In genomic region chr20:54290636-54291035, GRCh38 we compare ENCODE assay signal across 33 cellular contexts.
"Had no signal": no experiment of that assay in that cellular context is flagged by ENCODE, and none has a peak within 500 bp of the region (broad histone marks: within the 10 kb centered on the region; RNA-seq: fewer than 3 reads in every experiment).

No MANE protein-coding gene starts in this region.

- H3K27ac ChIP-seq: brain microvascular endothelial cell, heart left ventricle, parathyroid adenoma, psoas muscle, sigmoid colon, uterus had no signal

- H3K27me3 ChIP-seq: brain microvascular endothelial cell, sigmoid colon, uterus had no signal

- H3K4me3 Mint-ChIP-seq: activated B cell treated with CpG ODN at 0.5 μM for 24 hours; activated T-helper 1 cell treated with anti-CD3 and anti-CD28 coated beads, Interleukin-12 subunit alpha, Interleukin-12 subunit beta, Interleukin-2, Interleukin-4 antibody, amounts not matched to agents 30 ng/mL and 10 ng/mL and 1 ng/mL, durations not matched to agents 14 hours and 24 hours and 36 hours; endodermal cell; immature natural killer cell; mesothelial cell of epicardium; nephron progenitor cell; stimulated activated memory B cell treated with anti-CD40 and anti-IgM and Interleukin-4, amounts not matched to agents 10 μg/mL and 1 μg/mL and 100 μg/mL, for 72 hours; stimulated activated naive CD8-positive, alpha-beta T cell treated with anti-CD3 and anti-CD28 coated beads, Interleukin-15, amount 100 ng/mL, for 72 hours; T-helper 1 cell treated with Interleukin-12 subunit alpha and Interleukin-12 subunit beta and Interleukin-4 antibody, amounts not matched to agents 30 μg/mL and 1 μg/mL, for 36 hours; type B pancreatic cell had no signal

- H3K9me3 Mint-ChIP-seq: activated B cell treated with CpG ODN at 0.5 μM for 24 hours; endodermal cell; mesothelial cell of epicardium; naive B cell; nephron progenitor cell; stimulated activated memory B cell treated with anti-CD40 and anti-IgM and Interleukin-4, amounts not matched to agents 10 μg/mL and 1 μg/mL and 100 μg/mL, for 72 hours; T-helper 1 cell treated with Interleukin-12 subunit alpha and Interleukin-12 subunit beta and Interleukin-4 antibody, amounts not matched to agents 30 μg/mL and 1 μg/mL, for 36 hours; type B pancreatic cell had no signal

- H3K9me3 ChIP-seq: heart left ventricle, psoas muscle, sigmoid colon, uterus had no signal

- H3K4me3 ChIP-seq: heart left ventricle, psoas muscle, sigmoid colon, uterus had no signal

- H3K4me1 ChIP-seq: parathyroid adenoma, psoas muscle, uterus had no signal

- H3K4me1 Mint-ChIP-seq: activated B cell treated with CpG ODN at 0.5 μM for 24 hours; immature natural killer cell; mesothelial cell of epicardium; naive B cell; nephron progenitor cell; stimulated activated memory B cell treated with anti-CD40 and anti-IgM and Interleukin-4, amounts not matched to agents 10 μg/mL and 1 μg/mL and 100 μg/mL, for 72 hours had no signal

- DNase-seq: activated B cell treated with CpG ODN at 0.5 μM for 24 hours; activated CD4-positive, alpha-beta T cell treated with anti-CD3 and anti-CD28 coated beads, Interleukin-2, amount 50 U/mL, for 4 hours; activated CD8-positive, alpha-beta memory T cell treated with anti-CD3 and anti-CD28 coated beads, Interleukin-2, amount 50 U/mL, for 4 hours; activated gamma-delta T cell; activated naive CD4-positive, alpha-beta T cell treated with anti-CD3 and anti-CD28 coated beads, Interleukin-2, amount 50 U/mL, for 16 hours; activated T-cell treated with anti-CD3 and anti-CD28 coated beads, Interleukin-2, amount 50 U/mL, for 1 hour; amniotic stem cell; brain microvascular endothelial cell; caudate nucleus; endodermal cell; foreskin fibroblast; heart left ventricle; hypothalamus; immature natural killer cell; kidney; left colon; naive B cell; nephron progenitor cell; psoas muscle; sigmoid colon; small intestine; stimulated activated CD4-positive, alpha-beta T cell treated with anti-CD3 and anti-CD28 coated beads, Interleukin-4, amount 100 ng/mL, for 4 hours; stimulated activated CD8-positive, alpha-beta memory T cell treated with anti-CD3 and anti-CD28 coated beads, Interleukin-4, amount 100 ng/mL, for 48 hours; substantia nigra; T-helper 9 cell; uterus had no signal

- H3K27me3 Mint-ChIP-seq: stimulated activated memory B cell treated with anti-CD40 and anti-IgM and Interleukin-4, amounts not matched to agents 10 μg/mL and 1 μg/mL and 100 μg/mL, for 72 hours had no signal

- H3K27ac Mint-ChIP-seq: activated B cell treated with CpG ODN at 0.5 μM for 24 hours; endodermal cell; immature natural killer cell; mesothelial cell of epicardium; naive B cell; nephron progenitor cell; stimulated activated memory B cell treated with anti-CD40 and anti-IgM and Interleukin-4, amounts not matched to agents 10 μg/mL and 1 μg/mL and 100 μg/mL, for 72 hours; stimulated activated naive CD8-positive, alpha-beta T cell treated with anti-CD3 and anti-CD28 coated beads, Interleukin-15, amount 100 ng/mL, for 72 hours; T-helper 1 cell treated with Interleukin-12 subunit alpha and Interleukin-12 subunit beta and Interleukin-4 antibody, amounts not matched to agents 30 μg/mL and 1 μg/mL, for 36 hours; type B pancreatic cell had no signal

- H3K36me3 Mint-ChIP-seq: immature natural killer cell; mesothelial cell of epicardium; naive B cell; stimulated activated memory B cell treated with anti-CD40 and anti-IgM and Interleukin-4, amounts not matched to agents 10 μg/mL and 1 μg/mL and 100 μg/mL, for 72 hours; type B pancreatic cell had no signal

- H3K36me3 ChIP-seq: brain microvascular endothelial cell, heart left ventricle, sigmoid colon, uterus had no signal

- H3K9ac ChIP-seq: parathyroid adenoma had no signal
